12 cellular contexts compared by ENCODE assay signal in the genomic region with DNA sequence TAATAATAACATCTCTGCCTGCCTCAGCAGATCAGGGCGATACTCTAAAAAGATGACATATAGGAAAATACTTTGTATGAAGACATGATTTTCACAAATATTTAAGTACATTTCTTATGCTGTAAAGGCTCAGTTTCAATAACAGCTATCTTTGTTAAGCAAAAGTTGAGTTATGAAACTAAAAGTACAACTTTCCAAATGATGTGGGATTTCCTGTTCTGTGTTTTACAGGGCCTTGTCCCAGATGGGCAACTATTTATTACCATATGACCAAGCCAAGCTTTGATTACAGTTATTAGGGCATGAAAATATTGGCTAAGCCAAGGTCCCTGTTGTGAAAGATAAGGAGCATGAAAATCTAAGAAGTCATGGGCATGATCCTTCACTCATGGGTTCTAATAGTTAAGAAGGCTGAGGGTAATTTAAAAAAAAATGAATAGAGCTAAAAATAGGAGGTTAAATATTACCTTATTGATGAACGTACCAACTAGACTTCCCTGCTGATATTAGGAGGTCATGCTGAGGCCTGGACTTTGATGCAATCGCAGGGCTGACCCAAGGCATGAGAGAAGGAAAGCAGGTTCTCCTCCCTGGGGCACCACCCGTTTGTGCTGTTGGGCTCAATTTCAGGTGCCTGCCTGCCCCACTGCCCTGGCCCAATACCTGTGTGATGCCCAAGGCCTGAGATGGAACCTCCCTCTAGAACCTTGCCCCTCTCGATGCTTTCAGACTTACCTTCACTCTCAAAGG.
DNase-seq lines count a peak whose midpoint lies in the region; ATAC-seq and TF ChIP-seq lines count a peak whose summit lies in the region.
"Had no signal": no experiment of that assay in that cellular context is flagged by ENCODE, and none has a peak within 500 bp of the region (broad histone marks: within the 10 kb centered on the region; RNA-seq: fewer than 3 reads in every experiment).

No MANE protein-coding gene starts in this region.

- peaks cover 8% of the 10 kb centered on the region for H3K36me3 Mint-ChIP-seq in activated CD8-positive, alpha-beta T cell treated with anti-CD3 and anti-CD28 coated beads, Interleukin-2, amount 10 ng/mL, durations not matched to agents 7 days and 5 days (ENCODE audit: low read depth)
- no peaks in the 10 kb centered on the region for H3K36me3 Mint-ChIP-seq in activated CD8-positive, alpha-beta T cell treated with anti-CD3 and anti-CD28 coated beads for 36 hours (ENCODE audit: low read depth)

- no peaks in the 10 kb centered on the region for H3K27me3 Mint-ChIP-seq in activated CD8-positive, alpha-beta T cell treated with anti-CD3 and anti-CD28 coated beads, Interleukin-2, amount 10 ng/mL, durations not matched to agents 7 days and 5 days (ENCODE audit: low read depth)
- H3K27me3 Mint-ChIP-seq in activated CD8-positive, alpha-beta T cell treated with anti-CD3 and anti-CD28 coated beads for 36 hours = no peaks in the 10 kb centered on the region

- H3K4me3 Mint-ChIP-seq in activated CD8-positive, alpha-beta T cell treated with anti-CD3 and anti-CD28 coated beads, Interleukin-2, amount 10 ng/mL, durations not matched to agents 7 days and 5 days = no peak overlapping the region
- H3K4me3 Mint-ChIP-seq in activated CD8-positive, alpha-beta T cell treated with anti-CD3 and anti-CD28 coated beads for 36 hours = no peak overlapping the region

- peak overlapping the region; percentile 66 for H3K27ac Mint-ChIP-seq in activated CD8-positive, alpha-beta T cell treated with anti-CD3 and anti-CD28 coated beads, Interleukin-2, amount 10 ng/mL, durations not matched to agents 7 days and 5 days
- no peak overlapping the region for H3K27ac Mint-ChIP-seq in activated CD8-positive, alpha-beta T cell treated with anti-CD3 and anti-CD28 coated beads for 36 hours

- H3K4me1 Mint-ChIP-seq in activated CD8-positive, alpha-beta T cell treated with anti-CD3 and anti-CD28 coated beads, Interleukin-2, amount 10 ng/mL, durations not matched to agents 7 days and 5 days (ENCODE audit: low read depth) = peaks cover 49% of the 10 kb centered on the region
- peaks cover 44% of the 10 kb centered on the region for H3K4me1 Mint-ChIP-seq in activated CD8-positive, alpha-beta T cell treated with anti-CD3 and anti-CD28 coated beads for 36 hours (ENCODE audit: low read depth)

- POLR2A ChIA-PET in activated CD8-positive, alpha-beta T cell treated with anti-CD3 and anti-CD28 coated beads, Interleukin-2, amount 10 ng/mL, durations not matched to agents 7 days and 5 days (lab: Charles Lee) = no interaction called here
- POLR2A ChIA-PET in activated CD8-positive, alpha-beta T cell treated with anti-CD3 and anti-CD28 coated beads for 36 hours (lab: Charles Lee) = interaction anchor here (1.7 kb wide), 1 partner anchor 17 kb away, joined by 4 read pairs; no protein-coding TSS in a partner anchor

- CTCF ChIA-PET in activated CD8-positive, alpha-beta T cell treated with anti-CD3 and anti-CD28 coated beads, Interleukin-2, amount 10 ng/mL, durations not matched to agents 7 days and 5 days (lab: Charles Lee) = interaction anchor here (0.6 to 0.9 kb wide), 3 partner anchors 10 to 432 kb away, joined by 3 read pairs; no protein-coding TSS in a partner anchor
- CTCF ChIA-PET in activated CD8-positive, alpha-beta T cell treated with anti-CD3 and anti-CD28 coated beads for 36 hours (lab: Charles Lee) = no interaction called here

- TF ChIP-seq CTCF in activated CD8-positive, alpha-beta T cell treated with anti-CD3 and anti-CD28 coated beads for 36 hours (IDR thresholded peaks at IDR 0.05) = no peak

- no peaks in the 10 kb centered on the region for H3K9me3 Mint-ChIP-seq in activated CD8-positive, alpha-beta T cell treated with anti-CD3 and anti-CD28 coated beads, Interleukin-2, amount 10 ng/mL, durations not matched to agents 7 days and 5 days (ENCODE audit: insufficient read depth)
- H3K9me3 Mint-ChIP-seq in activated CD8-positive, alpha-beta T cell treated with anti-CD3 and anti-CD28 coated beads for 36 hours = peaks cover 2% of the 10 kb centered on the region

- intact Hi-C loops in activated CD8-positive, alpha-beta T cell treated with anti-CD3 and anti-CD28 coated beads for 36 hours (cut with micrococcal nuclease) = no loop called here

- ATAC-seq in activated CD8-positive, alpha-beta T cell treated with anti-CD3 and anti-CD28 coated beads, Interleukin-2, amount 10 ng/mL, durations not matched to agents 7 days and 5 days = no peak
- ATAC-seq in activated CD8-positive, alpha-beta T cell treated with anti-CD3 and anti-CD28 coated beads for 36 hours = no peak
- ATAC-seq in GM21528 (IDR thresholded peaks at IDR 0.05; ENCODE audit: low FRiP score, unreplicated experiment) (peak; percentile 43), HG03457 (IDR thresholded peaks at IDR 0.05; ENCODE audit: unreplicated experiment) (peak; percentile 48)

- no peak for DNase-seq in activated CD8-positive, alpha-beta T cell treated with anti-CD3 and anti-CD28 coated beads, Interleukin-2, amount 10 ng/mL, durations not matched to agents 7 days and 5 days
- DNase-seq in activated CD8-positive, alpha-beta T cell treated with anti-CD3 and anti-CD28 coated beads for 36 hours = no peak
- peak; percentile 68 for DNase-seq in mucosa of gallbladder (ENCODE audit: low spot score)
- no peak for DNase-seq in NCI-H187 treated with DMSO at 0.1 percent for 48 hours (lab: John Stamatoyannopoulos, UW)
- DNase-seq in cerebellar nuclear complex (lab: John Stamatoyannopoulos, UW) = no peak
- no peak for DNase-seq in NCI-H146 (lab: John Stamatoyannopoulos, UW)
- DNase-seq: ACHN, dorsolateral prefrontal cortex, occipital lobe, uterus had no signal

Comparison
In these comparisons a context has a peak if more than half of its experiments do, and no peak if none do; other contexts are left out.
1. ATAC-seq: peak in GM21528 (single experiment) and HG03457 (single experiment); none in activated CD8-positive, alpha-beta T cell treated with anti-CD3 and anti-CD28 coated beads, Interleukin-2, amount 10 ng/mL, durations not matched to agents 7 days and 5 days (single experiment) and activated CD8-positive, alpha-beta T cell treated with anti-CD3 and anti-CD28 coated beads for 36 hours (single experiment).